Comparison of ENCODE assay signal across 3 cellular contexts in genomic region chr4:789571-790465, GRCh38.
A peak's percentile ranks its signal among the peaks of the same experiment; 100 is the strongest.
TF ChIP-seq lines count a peak whose summit lies in the region.

No MANE protein-coding gene starts in this region.

TF ChIP-seq in HEK293, 187 proteins besides CTCF, POLR2A, EP300 and RAD21:
- TF ChIP-seq ZNF624 (tag by site-specific recombination; IDR thresholded peaks at IDR 0.05) (no peak), SCRT2 (tag by site-specific recombination; IDR thresholded peaks at IDR 0.05) (peak; percentile 92), KLF1 (tag by site-specific recombination; IDR thresholded peaks at IDR 0.05) (peak; percentile 99), SCRT1 (tag by site-specific recombination; IDR thresholded peaks at IDR 0.05; ENCODE audit: borderline replicate concordance) (peak; percentile 86), SETDB1 (IDR thresholded peaks at IDR 0.05; ENCODE audit: insufficient read length, low read length) (no peak), KLF8 (tag by site-specific recombination; IDR thresholded peaks at IDR 0.05) (peak; percentile 97), ZNF426 (tag by site-specific recombination; IDR thresholded peaks at IDR 0.05) (no peak)

TF ChIP-seq in K562, 482 proteins besides CTCF, POLR2A, EP300 and RAD21:
- TF ChIP-seq ZBTB33 (CRISPR knock-in tag; IDR thresholded peaks at IDR 0.05) (peak; percentile 51; the same call in 1 of the 2 replicates), ZNF511 (CRISPR knock-in tag; IDR thresholded peaks at IDR 0.05) (no peak), ZNF780A (CRISPR knock-in tag; IDR thresholded peaks at IDR 0.05) (no peak)
- TF ChIP-seq, protein P1, sequence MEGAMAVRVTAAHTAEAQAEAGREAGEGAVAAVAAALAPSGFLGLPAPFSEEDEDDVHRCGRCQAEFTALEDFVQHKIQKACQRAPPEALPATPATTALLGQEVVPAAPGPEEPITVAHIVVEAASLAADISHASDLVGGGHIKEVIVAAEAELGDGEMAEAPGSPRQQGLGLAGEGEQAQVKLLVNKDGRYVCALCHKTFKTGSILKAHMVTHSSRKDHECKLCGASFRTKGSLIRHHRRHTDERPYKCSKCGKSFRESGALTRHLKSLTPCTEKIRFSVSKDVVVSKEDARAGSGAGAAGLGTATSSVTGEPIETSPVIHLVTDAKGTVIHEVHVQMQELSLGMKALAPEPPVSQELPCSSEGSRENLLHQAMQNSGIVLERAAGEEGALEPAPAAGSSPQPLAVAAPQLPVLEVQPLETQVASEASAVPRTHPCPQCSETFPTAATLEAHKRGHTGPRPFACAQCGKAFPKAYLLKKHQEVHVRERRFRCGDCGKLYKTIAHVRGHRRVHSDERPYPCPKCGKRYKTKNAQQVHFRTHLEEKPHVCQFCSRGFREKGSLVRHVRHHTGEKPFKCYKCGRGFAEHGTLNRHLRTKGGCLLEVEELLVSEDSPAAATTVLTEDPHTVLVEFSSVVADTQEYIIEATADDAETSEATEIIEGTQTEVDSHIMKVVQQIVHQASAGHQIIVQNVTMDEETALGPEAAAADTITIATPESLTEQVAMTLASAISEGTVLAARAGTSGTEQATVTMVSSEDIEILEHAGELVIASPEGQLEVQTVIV (CRISPR knock-in tag; IDR thresholded peaks at IDR 0.05; ENCODE audit: borderline replicate concordance), result no peak

TF ChIP-seq in liver, 16 proteins besides CTCF, POLR2A, EP300 and RAD21:
- no peak for TF ChIP-seq REST (IDR thresholded peaks at IDR 0.05)
- no peak for TF ChIP-seq TAF1 (conservative IDR thresholded peaks at IDR 0.05)
- no peak for TF ChIP-seq JUND (IDR thresholded peaks at IDR 0.05)
- no peak for TF ChIP-seq SP1 (IDR thresholded peaks at IDR 0.05)
- no peak for TF ChIP-seq NR2F2 (IDR thresholded peaks at IDR 0.05)
- TF ChIP-seq FOXA2 (IDR thresholded peaks at IDR 0.05), result no peak
- no peak for TF ChIP-seq FOXA1 (IDR thresholded peaks at IDR 0.05)
- TF ChIP-seq RXRA (IDR thresholded peaks at IDR 0.05), result no peak
- TF ChIP-seq HNF4G (IDR thresholded peaks at IDR 0.05), result no peak
- no peak for TF ChIP-seq YY1 (IDR thresholded peaks at IDR 0.05)
